ENCODE assay signal across 1 cellular context in the genomic region with DNA sequence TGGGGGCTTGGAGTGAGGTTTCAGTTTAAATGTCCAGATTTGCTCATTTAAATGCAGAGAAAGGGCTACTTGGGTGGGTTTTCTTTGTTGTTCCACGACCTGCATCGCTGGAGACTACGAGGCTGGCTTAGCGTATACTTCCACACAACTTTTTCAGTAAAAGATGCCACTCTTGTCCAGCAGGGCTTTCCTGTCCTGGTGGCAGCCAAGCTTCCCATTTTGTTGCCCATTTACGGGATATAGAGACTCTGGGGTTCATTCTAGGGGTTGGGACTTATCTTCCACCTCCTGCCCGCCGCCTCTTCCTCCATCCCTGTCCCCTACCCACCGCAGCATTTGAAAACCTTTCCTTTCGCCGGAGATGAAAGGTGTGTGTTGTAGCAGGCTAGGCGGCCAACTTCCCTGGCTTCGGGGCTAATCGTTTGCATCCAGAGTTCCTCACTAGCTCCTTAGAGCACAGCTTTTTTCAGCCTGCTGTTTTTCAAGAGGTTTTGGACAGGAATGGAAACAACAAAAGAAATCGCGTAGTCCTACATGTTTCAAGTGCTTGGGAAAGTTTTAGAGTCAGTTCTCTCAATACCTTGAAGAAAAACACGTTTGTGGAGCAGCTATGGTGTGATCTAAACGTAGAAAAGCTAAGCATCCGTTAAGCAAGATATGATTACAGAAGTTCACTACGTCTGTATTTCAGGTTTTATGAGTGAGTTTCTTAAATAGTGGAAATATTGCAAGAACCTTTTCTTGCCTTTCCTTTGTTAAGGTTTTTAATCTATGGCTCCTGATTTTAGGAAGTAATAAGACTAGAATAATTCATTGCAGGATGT.
TF ChIP-seq lines count a peak whose summit lies in the region.

No MANE protein-coding gene starts in this region.

TF ChIP-seq in GM23338, 12 proteins besides CTCF, POLR2A, EP300 and RAD21 (continued from another document):
- TF ChIP-seq, protein P1, sequence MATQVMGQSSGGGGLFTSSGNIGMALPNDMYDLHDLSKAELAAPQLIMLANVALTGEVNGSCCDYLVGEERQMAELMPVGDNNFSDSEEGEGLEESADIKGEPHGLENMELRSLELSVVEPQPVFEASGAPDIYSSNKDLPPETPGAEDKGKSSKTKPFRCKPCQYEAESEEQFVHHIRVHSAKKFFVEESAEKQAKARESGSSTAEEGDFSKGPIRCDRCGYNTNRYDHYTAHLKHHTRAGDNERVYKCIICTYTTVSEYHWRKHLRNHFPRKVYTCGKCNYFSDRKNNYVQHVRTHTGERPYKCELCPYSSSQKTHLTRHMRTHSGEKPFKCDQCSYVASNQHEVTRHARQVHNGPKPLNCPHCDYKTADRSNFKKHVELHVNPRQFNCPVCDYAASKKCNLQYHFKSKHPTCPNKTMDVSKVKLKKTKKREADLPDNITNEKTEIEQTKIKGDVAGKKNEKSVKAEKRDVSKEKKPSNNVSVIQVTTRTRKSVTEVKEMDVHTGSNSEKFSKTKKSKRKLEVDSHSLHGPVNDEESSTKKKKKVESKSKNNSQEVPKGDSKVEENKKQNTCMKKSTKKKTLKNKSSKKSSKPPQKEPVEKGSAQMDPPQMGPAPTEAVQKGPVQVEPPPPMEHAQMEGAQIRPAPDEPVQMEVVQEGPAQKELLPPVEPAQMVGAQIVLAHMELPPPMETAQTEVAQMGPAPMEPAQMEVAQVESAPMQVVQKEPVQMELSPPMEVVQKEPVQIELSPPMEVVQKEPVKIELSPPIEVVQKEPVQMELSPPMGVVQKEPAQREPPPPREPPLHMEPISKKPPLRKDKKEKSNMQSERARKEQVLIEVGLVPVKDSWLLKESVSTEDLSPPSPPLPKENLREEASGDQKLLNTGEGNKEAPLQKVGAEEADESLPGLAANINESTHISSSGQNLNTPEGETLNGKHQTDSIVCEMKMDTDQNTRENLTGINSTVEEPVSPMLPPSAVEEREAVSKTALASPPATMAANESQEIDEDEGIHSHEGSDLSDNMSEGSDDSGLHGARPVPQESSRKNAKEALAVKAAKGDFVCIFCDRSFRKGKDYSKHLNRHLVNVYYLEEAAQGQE (IDR thresholded peaks at IDR 0.05; ENCODE audit: unreplicated experiment), result no peak
- TF ChIP-seq EZH2phosphoT487 (IDR thresholded peaks at IDR 0.05; ENCODE audit: unreplicated experiment), result no peak
- TF ChIP-seq EZH2 (IDR thresholded peaks at IDR 0.05; ENCODE audit: low read depth, unreplicated experiment), result no peak
- no peak for TF ChIP-seq POLR2AphosphoS5 (IDR thresholded peaks at IDR 0.05; ENCODE audit: low read depth)
- no peak for TF ChIP-seq CREB1 (CRISPR knock-in tag; IDR thresholded peaks at IDR 0.05; ENCODE audit: low read depth)
